ENCODE assay signal across 1 cellular context in the genomic region with DNA sequence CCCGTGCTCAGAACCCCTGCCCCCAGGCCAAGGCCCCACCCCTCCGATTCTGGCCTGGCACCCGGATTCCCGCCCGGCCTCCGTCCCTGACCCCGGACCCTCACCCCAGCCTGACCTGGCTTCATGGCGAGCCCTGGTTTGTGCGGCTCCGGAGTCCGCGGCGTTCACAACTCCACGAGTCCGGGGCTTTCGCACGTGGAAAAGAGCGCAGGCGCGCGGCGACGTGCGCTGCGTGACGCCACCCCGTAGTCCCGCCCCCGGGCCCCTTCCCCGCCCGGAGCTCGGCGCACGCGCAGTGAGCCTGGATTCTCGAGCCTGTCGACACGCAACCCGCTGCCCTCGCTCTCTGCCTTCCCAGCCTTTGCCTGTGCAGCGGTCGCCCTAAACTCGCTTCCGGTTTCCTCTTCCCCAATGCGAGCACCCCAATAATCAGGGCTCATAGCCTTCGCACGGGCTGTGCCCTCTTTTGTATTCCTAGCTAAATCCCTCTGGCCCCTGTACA.
TF ChIP-seq lines count a peak whose summit lies in the region.

A gene (minus strand): TSS at position 204 of the 502 bp plus-strand sequence. CDS start 79 bp downstream, at position 125.

TF ChIP-seq in IMR-90, 13 proteins besides CTCF, POLR2A, EP300 and RAD21 (continued from another document):
- TF ChIP-seq SMC3 (IDR thresholded peaks at IDR 0.05; ENCODE audit: low read depth, low read length) (no peak), CEBPB (IDR thresholded peaks at IDR 0.05; ENCODE audit: low read depth, low read length) (no peak), MXI1 (IDR thresholded peaks at IDR 0.05; ENCODE audit: borderline replicate concordance, low read depth, low read length) (peak; percentile 97), NFE2L2 (IDR thresholded peaks at IDR 0.05; ENCODE audit: low read depth, low read length) (no peak), MAZ (IDR thresholded peaks at IDR 0.05; ENCODE audit: borderline replicate concordance, low read depth, low read length) (no peak; the same call in 1 of the 2 replicates), CHD1 (IDR thresholded peaks at IDR 0.05; ENCODE audit: low read depth, low read length) (no peak), MAFK (IDR thresholded peaks at IDR 0.05; ENCODE audit: low read depth, low read length) (no peak), BHLHE40 (IDR thresholded peaks at IDR 0.05; ENCODE audit: low read depth, low read length) (no peak; the same call in 1 of the 2 replicates)
